ENCODE assay signal across 15 cellular contexts in genomic region chr7:47609803-47610452, GRCh38. TPM values are rescaled to one million over a fixed set of nuclear protein-coding genes. Genes with fewer than 3 reads are reported as not detected.
A peak's percentile ranks its signal among the peaks of the same experiment; 100 is the strongest.
DNase-seq lines count a peak whose midpoint lies in the region; ATAC-seq, FAIRE-seq and TF ChIP-seq lines count a peak whose summit lies in the region.
"Had no signal": no experiment of that assay in that cellular context is flagged by ENCODE, and none has a peak within 500 bp of the region (broad histone marks: within the 10 kb centered on the region; RNA-seq: fewer than 3 reads in every experiment).

No MANE protein-coding gene starts in this region.

- TF ChIP-seq CTCF in AG04450 (IDR thresholded peaks at IDR 0.05; ENCODE audit: low read depth, low read length) (no peak), astrocyte (IDR thresholded peaks at IDR 0.05; ENCODE audit: insufficient read depth, low read depth, low read length) (no peak), ascending aorta (IDR thresholded peaks at IDR 0.05) (no peak)

- peak; percentile 77 for ATAC-seq in sciatic nerve
- ATAC-seq in T-helper 17 cell, result no peak

- H3K27ac ChIP-seq in AG04450 (ENCODE audit: low read depth, low read length), result peak overlapping the region; percentile 94
- peak overlapping the region; percentile 40 for H3K27ac ChIP-seq in astrocyte (ENCODE audit: low read depth, low read length)
- H3K27ac ChIP-seq in ascending aorta, result no peak overlapping the region

- H3K4me1 Mint-ChIP-seq in astrocyte (ENCODE audit: low read depth, unreplicated experiment) (peaks cover 10% of the 10 kb centered on the region), T-helper 17 cell (no peaks in the 10 kb centered on the region)

- peak overlapping the region; percentile 52 for H3K9ac ChIP-seq in astrocyte (ENCODE audit: low read length)

- H2AFZ ChIP-seq in astrocyte (ENCODE audit: low read depth, low read length), result no peak overlapping the region

- DNase-seq in AG04450 (ENCODE audit: low read depth, low spot score) (peak; percentile 91), astrocyte (ENCODE audit: low read depth) (peak; percentile 90), iris pigment epithelial cell (ENCODE audit: low read depth) (peak; percentile 94), sciatic nerve (ENCODE audit: low spot score) (no peak), RCC 7860 (ENCODE audit: low spot score) (no peak), ascending aorta (ENCODE audit: low spot score in 2 of 2) (no peak), T-helper 17 cell (no peak), NCI-H187 treated with DMSO at 0.1 percent for 48 hours (lab: John Stamatoyannopoulos, UW) (no peak)
- DNase-seq: activated CD4-positive, alpha-beta T cell treated with anti-CD3 and anti-CD28 coated beads for 48 hours; activated gamma-delta T cell; AML-193; dermis blood vessel endothelial cell; mesendoderm; stimulated activated CD4-positive, alpha-beta T cell treated with anti-CD3 and anti-CD28 coated beads, Interleukin-15, amount 100 ng/mL, for 24 hours had no signal

- intact Hi-C loops in sciatic nerve (cut with DNase I) (no loop called here), ascending aorta (cut with DNase I) (loop anchor here (5.0 kb wide), 1 partner anchor 42 kb away; no protein-coding TSS in a partner anchor)

- no peaks in the 10 kb centered on the region for H3K9me3 Mint-ChIP-seq in astrocyte (ENCODE audit: unreplicated experiment)

- H3K4me3 ChIP-seq in AG04450 (ENCODE audit: low read depth, low read length) (no peak overlapping the region; the same call in 1 of the 2 replicates), astrocyte (ENCODE audit: insufficient read depth, low read depth, low read length) (no peak overlapping the region), ascending aorta (no peak overlapping the region)

- no peaks in the 10 kb centered on the region for H3K36me3 Mint-ChIP-seq in astrocyte (ENCODE audit: low read depth, unreplicated experiment)
- no peaks in the 10 kb centered on the region for H3K36me3 Mint-ChIP-seq in T-helper 17 cell (ENCODE audit: low read depth)

- H3K27me3 Mint-ChIP-seq in astrocyte (ENCODE audit: low read depth, unreplicated experiment) (peaks cover 9% of the 10 kb centered on the region), T-helper 17 cell (no peaks in the 10 kb centered on the region)

- CTCF ChIA-PET in AG04450 (lab: Charles Lee), result interaction anchor here (1.4 to 2.5 kb wide), 5 partner anchors 10 to 344 kb away, joined by 3 to 13 read pairs (median 5); no protein-coding TSS in a partner anchor

- H3K79me2 ChIP-seq in astrocyte (ENCODE audit: insufficient read depth, low read length), result no peaks in the 10 kb centered on the region

- H3K9me3 ChIP-seq in AG04450 (ENCODE audit: control insufficient read depth, insufficient read depth, low read length) (no peaks in the 10 kb centered on the region), astrocyte (ENCODE audit: insufficient read depth, low read depth, low read length) (no peaks in the 10 kb centered on the region), ascending aorta (no peaks in the 10 kb centered on the region), T-helper 17 cell (ENCODE audit: control insufficient read depth, low read length, poor library complexity, severe bottlenecking) (no peaks in the 10 kb centered on the region)

- H3K27me3 ChIP-seq in AG04450 (ENCODE audit: control insufficient read depth, insufficient read depth, low read length) (no peaks in the 10 kb centered on the region), astrocyte (ENCODE audit: insufficient read depth, low read length) (no peaks in the 10 kb centered on the region), ascending aorta (no peaks in the 10 kb centered on the region)

- FAIRE-seq in astrocyte (lab: Jason Lieb, UNC) (no peak), RCC 7860 (lab: Jason Lieb, UNC) (no peak)
- FAIRE-seq: GM18507 had no signal

- H3K4me3 Mint-ChIP-seq in astrocyte (ENCODE audit: unreplicated experiment), result no peak overlapping the region
- no peak overlapping the region for H3K4me3 Mint-ChIP-seq in T-helper 17 cell

- H3K36me3 ChIP-seq in astrocyte (ENCODE audit: insufficient read depth, low read length), result no peaks in the 10 kb centered on the region
- no peaks in the 10 kb centered on the region for H3K36me3 ChIP-seq in ascending aorta

- H3K4me1 ChIP-seq in astrocyte (ENCODE audit: insufficient read depth, low read length) (peaks cover 21% of the 10 kb centered on the region), ascending aorta (peaks cover 10 to 19% of the 10 kb centered on the region in 2 donors)

- POLR2A ChIA-PET in AG04450 (lab: Yijun Ruan, JAX), result interaction anchor here (0.8 to 2.5 kb wide), 22 partner anchors 9 to 217 kb away, joined by 3 to 32 read pairs (median 8); partner anchors contain the start of gene TNS3

- H3K27ac Mint-ChIP-seq in astrocyte (ENCODE audit: unreplicated experiment) (no peak overlapping the region), T-helper 17 cell (no peak overlapping the region)

- peak overlapping the region; percentile 23 for H3K4me2 ChIP-seq in astrocyte (ENCODE audit: low read length)

- no peaks in the 10 kb centered on the region for H4K20me1 ChIP-seq in astrocyte (ENCODE audit: insufficient read depth, low read length)

RNA-seq across cellular contexts. Expression of gene TNS3, which starts 28.0 kb away (rescaled TPM):
- 121 and 131 TPM in 2 replicates for polyA plus RNA-seq in AG04450 (2011; rRNA removed)
- polyA minus RNA-seq in AG04450 (2011; rRNA and poly(A)+ RNA removed), result 326 and 376 TPM in 2 replicates
- total RNA-seq in astrocyte (92.9 and 105 TPM in 2 replicates), sciatic nerve (230 TPM), ascending aorta (89.8 TPM), T-helper 17 cell (1 to 10 TPM; 2.3 to 2.6 TPM)

Comparison
In these comparisons a context has a peak if more than half of its experiments do, and no peak if none do; other contexts are left out.
1. DNase-seq: peak in AG04450 (single experiment), astrocyte (single experiment) and iris pigment epithelial cell (single experiment); none in sciatic nerve (single experiment), RCC 7860 (single experiment), ascending aorta (0 of 2), T-helper 17 cell (0 of 3) and NCI-H187 treated with DMSO at 0.1 percent for 48 hours (single experiment).
2. H3K27ac ChIP-seq: peak in AG04450 (single experiment) and astrocyte (single experiment); none in ascending aorta (0 of 2).
3. RNA of gene TNS3, which starts 28.0 kb away (total RNA-seq): 230 TPM in sciatic nerve (single experiment), 92.9 to 105 TPM in astrocyte and 89.8 TPM in ascending aorta (single experiment); 2.3 to 2.6 TPM in T-helper 17 cell; every median in the first group is over 10 times any median in the second.